Comparison of ENCODE assay signal across 30 cellular contexts in genomic region chr5:137372386-137373160, GRCh38.
DNase-seq lines count a peak whose midpoint lies in the region; ATAC-seq and TF ChIP-seq lines count a peak whose summit lies in the region.
"Had no signal": no experiment of that assay in that cellular context is flagged by ENCODE, and none has a peak within 500 bp of the region (broad histone marks: within the 10 kb centered on the region; RNA-seq: fewer than 3 reads in every experiment).

No MANE protein-coding gene starts in this region.

- TF ChIP-seq RAD21 in IMR-90 (IDR thresholded peaks at IDR 0.05; ENCODE audit: low read length) (no peak), SK-N-SH (IDR thresholded peaks at IDR 0.05; ENCODE audit: low read length) (no peak)

- H3K4ac ChIP-seq in IMR-90 (ENCODE audit: low read depth, low read length) = no peak overlapping the region

- H3K9me3 ChIP-seq in IMR-90 (ENCODE audit: control insufficient read depth, insufficient read depth, low read length) (no peaks in the 10 kb centered on the region), SK-N-SH (no peaks in the 10 kb centered on the region)
- H3K9me3 ChIP-seq: A549, ascending aorta, BLaER1, gastroesophageal sphincter, MG63, pancreas, right atrium auricular region, spleen had no signal

- no peak for TF ChIP-seq EP300 in SK-N-SH (IDR thresholded peaks at IDR 0.05; ENCODE audit: borderline replicate concordance in 1 of 2, low read depth in 1 of 2, low read length in 1 of 2)

- no peak overlapping the region for H4K5ac ChIP-seq in IMR-90 (ENCODE audit: low read depth, low read length)

- POLR2A ChIA-PET in IMR-90 (lab: Charles Lee; ENCODE audit: unreplicated experiment) = no interaction called here
- POLR2A ChIA-PET in SK-N-SH (lab: Yijun Ruan, JAX) = no interaction called here

- no peak overlapping the region for H2BK15ac ChIP-seq in IMR-90 (ENCODE audit: low read depth, low read length)

- H3K23ac ChIP-seq in IMR-90 (ENCODE audit: low read depth, low read length) = no peak overlapping the region

- no peak overlapping the region for H2AK5ac ChIP-seq in IMR-90 (ENCODE audit: low read depth, low read length)

- H2AK9ac ChIP-seq in IMR-90 (replicated peaks; ENCODE audit: low read depth, low read length, poor library complexity) = no peak overlapping the region

- no peak overlapping the region for H3K27ac ChIP-seq in IMR-90 (ENCODE audit: insufficient read depth, low read length)
- no peak overlapping the region for H3K27ac ChIP-seq in SK-N-SH (ENCODE audit: low read depth in 2 of 2, low read length in 1 of 2)
- H3K27ac ChIP-seq: A549, ascending aorta, BLaER1, gastroesophageal sphincter, pancreas, right atrium auricular region, RWPE1, spleen, WERI-Rb-1 had no signal

- no peaks in the 10 kb centered on the region for H3K9me1 ChIP-seq in IMR-90 (ENCODE audit: insufficient read depth, low read length)

- peak; percentile 58 for DNase-seq in AG20443 (ENCODE audit: low spot score)
- peak; percentile 7 for DNase-seq in IMR-90
- DNase-seq in SKM-1 treated with dmso at 0.1 percent for 144 hours (lab: John Stamatoyannopoulos, UW; ENCODE audit: unreplicated experiment) = peak; percentile 79
- DNase-seq in foreskin fibroblast = peak; percentile 26 to 41
- no peak for DNase-seq in activated naive CD4-positive, alpha-beta T cell treated with anti-CD3 and anti-CD28 coated beads, Interleukin-2, amount 50 U/mL, for 16 hours
- no peak for DNase-seq in cerebellar nuclear complex (lab: John Stamatoyannopoulos, UW)
- no peak for DNase-seq in SK-N-SH
- no peak for DNase-seq in activated T-cell treated with anti-CD3 and anti-CD28 coated beads for 4 hours
- DNase-seq: DMS79 treated with DMSO at 0.1 percent for 48 hours; HCEC 1CT; islet precursor cell; MG63; midbrain; NCI-H1436 treated with DMSO at 0.1 percent for 48 hours; NCI-H2107; NCI-H446 treated with DMSO at 0.1 percent for 48 hours; NK-92 treated with Interleukin-12 subunit alpha and Interleukin-12 subunit beta, amount 100 ng/mL, for 24 hours; pancreas; spleen; stimulated activated CD4-positive, alpha-beta T cell treated with anti-CD3 and anti-CD28 coated beads, Interleukin-2, amount 100 ng/mL, for 48 hours; WERI-Rb-1 had no signal

- no peaks in the 10 kb centered on the region for H3K4me1 ChIP-seq in IMR-90 (ENCODE audit: control insufficient read depth, insufficient read depth, low read length)
- H3K4me1 ChIP-seq in SK-N-SH (ENCODE audit: control insufficient read depth in 1 of 2, insufficient read depth in 2 of 2, low read depth in 1 of 2, low read length in 1 of 2) = peaks cover 4 to 47% of the 10 kb centered on the region in 2 experiments; a peak in 3 of 4 replicates
- H3K4me1 ChIP-seq: A549, ascending aorta, gastroesophageal sphincter, pancreas, right atrium auricular region, spleen had no signal

- BruUV-seq in IMR-90 (replicated peaks; lab: Mats Ljungman, UMichigan) = no TSS peak

- no peak for TF ChIP-seq CTCF in IMR-90 (conservative IDR thresholded peaks at IDR 0.05; ENCODE audit: low read depth, low read length)
- no peak for TF ChIP-seq CTCF in foreskin fibroblast (IDR thresholded peaks at IDR 0.05; ENCODE audit: low read depth, low read length)
- TF ChIP-seq CTCF in SK-N-SH (IDR thresholded peaks at IDR 0.05) = no peak

- H2BK5ac ChIP-seq in IMR-90 (ENCODE audit: low read depth, low read length, poor library complexity, severe bottlenecking) = no peak overlapping the region

- CTCF ChIA-PET in IMR-90 (lab: Yijun Ruan, JAX) = interaction anchor here (0.5 to 0.8 kb wide), 2 partner anchors 21 to 638 kb away, joined by 3 read pairs; no protein-coding TSS in a partner anchor
- CTCF ChIA-PET in SK-N-SH (lab: Yijun Ruan, JAX) = interaction anchor here (1.0 kb wide), 1 partner anchor 28 kb away, joined by 4 read pairs; no protein-coding TSS in a partner anchor

- no peak overlapping the region for H2AFZ ChIP-seq in IMR-90 (replicated peaks; ENCODE audit: low read length, poor library complexity)
- H2AFZ ChIP-seq in SK-N-SH (ENCODE audit: low read depth) = no peak overlapping the region

- H3F3A ChIP-seq in SK-N-SH (replicated peaks; ENCODE audit: insufficient read depth) = peaks cover 4% of the 10 kb centered on the region

- H3K9me2 ChIP-seq in SK-N-SH = no peaks in the 10 kb centered on the region

- no peaks in the 10 kb centered on the region for H3K79me1 ChIP-seq in IMR-90 (ENCODE audit: low read depth in 1 of 2, low read length in 2 of 2)

- no peak overlapping the region for H4K91ac ChIP-seq in IMR-90 (ENCODE audit: insufficient read depth, low read depth, low read length)

- H3K36me3 ChIP-seq in IMR-90 (ENCODE audit: control insufficient read depth, insufficient read depth, low read length) (no peaks in the 10 kb centered on the region), SK-N-SH (replicated peaks in 1 of 2; ENCODE audit: control insufficient read depth in 1 of 2, insufficient read depth in 2 of 2, low read length in 1 of 2) (no peaks in the 10 kb centered on the region)
- H3K36me3 ChIP-seq: ascending aorta, BLaER1, gastroesophageal sphincter, pancreas, right atrium auricular region, spleen, WERI-Rb-1 had no signal

- no peak overlapping the region for H3K9ac ChIP-seq in IMR-90 (ENCODE audit: low read depth, low read length)
- H3K9ac ChIP-seq in SK-N-SH = no peak overlapping the region
- H3K9ac ChIP-seq: BLaER1 had no signal

- no peak overlapping the region for H3K14ac ChIP-seq in IMR-90 (replicated peaks; ENCODE audit: low read depth, low read length)

- H3K18ac ChIP-seq in IMR-90 (ENCODE audit: low read depth, low read length) = no peak overlapping the region

- H4K20me1 ChIP-seq in IMR-90 (ENCODE audit: insufficient read depth, low read length) (no peaks in the 10 kb centered on the region), SK-N-SH (ENCODE audit: insufficient read depth) (no peaks in the 10 kb centered on the region)
- H4K20me1 ChIP-seq: BLaER1 had no signal

- dilution Hi-C loops in IMR-90 (cut with HindIII; ENCODE audit: low sequenced_read_pairs, unreplicated experiment) = no loop called here

- no peak overlapping the region for H4K8ac ChIP-seq in IMR-90 (ENCODE audit: low read depth in 2 of 2, low read length in 2 of 2)

- no peak overlapping the region for H2BK20ac ChIP-seq in IMR-90 (ENCODE audit: low read depth, low read length)

- H3K56ac ChIP-seq in IMR-90 (ENCODE audit: extremely low read depth, insufficient read depth, low read length) = no peak overlapping the region

- intact Hi-C loops in IMR-90 (cut with micrococcal nuclease) = no loop called here

- TF ChIP-seq POLR2A in IMR-90 (IDR thresholded peaks at IDR 0.05; ENCODE audit: low read depth, low read length) = no peak

- H3K4me2 ChIP-seq in IMR-90 (ENCODE audit: low read depth, low read length) (no peak overlapping the region), SK-N-SH (no peak overlapping the region)
- H3K4me2 ChIP-seq: A549, BLaER1 had no signal

- WGBS in IMR-90 (ENCODE audit: extremely low coverage in 2 of 2, insufficient read length in 1 of 2), 2 experiments = no CpG with 5 or more reads among the region's 3 CpGs
- 65% methylated on average over 3 of the region's 3 CpGs for whole genome bisulfite sequencing in SK-N-SH (ENCODE audit: low lambda C conversion rate)

- 0 out of 2 replicates have a peak, but pooled peaks cover under 1% of the 10 kb centered on the region for H3K79me2 ChIP-seq in SK-N-SH (ENCODE audit: insufficient read depth)

- H2BK120ac ChIP-seq in IMR-90 (ENCODE audit: low read depth, low read length) = no peak overlapping the region

- no peaks in the 10 kb centered on the region for H3K27me3 ChIP-seq in IMR-90 (ENCODE audit: control insufficient read depth, insufficient read depth, low read length)
- no peaks in the 10 kb centered on the region for H3K27me3 ChIP-seq in SK-N-SH (ENCODE audit: insufficient read depth)
- H3K27me3 ChIP-seq: ascending aorta, BLaER1, MG63, pancreas, right atrium auricular region, spleen had no signal

- in situ Hi-C loops in IMR-90 (cut with MboI; ENCODE audit: low sequenced_read_pairs) = no loop called here

- ATAC-seq in IMR-90 (ENCODE audit: low read depth) = no peak
- ATAC-seq: A549; activated naive CD4-positive, alpha-beta T cell treated with anti-CD3 and anti-CD28 coated beads, Interleukin-2, amount 50 U/mL, for 72 hours; gastroesophageal sphincter; natural killer cell treated with Interleukin-12 subunit alpha and Interleukin-12 subunit beta and Interleukin-15 and Interleukin-18, amount 100 ng/mL, for 72 hours; pancreas; stimulated activated effector memory CD8-positive, alpha-beta T cell treated with anti-CD3 and anti-CD28 coated beads, Interleukin-12 subunit alpha, Interleukin-12 subunit beta, amount 100 ng/mL, for 72 hours had no signal

- H3K4me3 ChIP-seq in IMR-90 (ENCODE audit: insufficient read depth, low read depth, low read length) = no peak overlapping the region
- no peak overlapping the region for H3K4me3 ChIP-seq in foreskin fibroblast (ENCODE audit: low read depth in 1 of 2, low read length in 2 of 2)
- H3K4me3 ChIP-seq in SK-N-SH (ENCODE audit: low read depth in 2 of 2, low read length in 1 of 2) = no peak overlapping the region
- H3K4me3 ChIP-seq: A549, ascending aorta, BLaER1, gastroesophageal sphincter, MG63, pancreas, right atrium auricular region, spleen had no signal

TF ChIP-seq in IMR-90, 13 proteins besides CTCF, POLR2A, EP300 and RAD21:
- TF ChIP-seq NFE2L2 (IDR thresholded peaks at IDR 0.05; ENCODE audit: low read depth, low read length) (no peak), MAFK (IDR thresholded peaks at IDR 0.05; ENCODE audit: low read depth, low read length) (no peak)

TF ChIP-seq in SK-N-SH, 30 proteins besides CTCF, POLR2A, EP300 and RAD21 (continues in another document):
- no peak for TF ChIP-seq ELF1 (IDR thresholded peaks at IDR 0.05)
- no peak for TF ChIP-seq RXRA (IDR thresholded peaks at IDR 0.05; ENCODE audit: borderline replicate concordance, low read depth)
- no peak for TF ChIP-seq USF2 (IDR thresholded peaks at IDR 0.05; ENCODE audit: borderline replicate concordance, low read depth, low read length)
- no peak for TF ChIP-seq TCF12 (IDR thresholded peaks at IDR 0.05)

Comparison
In these comparisons a context has a peak if more than half of its experiments do, and no peak if none do; other contexts are left out.
1. DNase-seq: peak in AG20443 (single experiment), IMR-90 (single experiment), SKM-1 treated with dmso at 0.1 percent for 144 hours (single experiment) and foreskin fibroblast (2 of 2); none in activated naive CD4-positive, alpha-beta T cell treated with anti-CD3 and anti-CD28 coated beads, Interleukin-2, amount 50 U/mL, for 16 hours (single experiment), cerebellar nuclear complex (0 of 2), SK-N-SH (single experiment) and activated T-cell treated with anti-CD3 and anti-CD28 coated beads for 4 hours (single experiment).